2 cellular contexts compared by ENCODE assay signal in genomic region chr1:63848764-63849548, GRCh38.
A peak's percentile ranks its signal among the peaks of the same experiment; 100 is the strongest.
TF ChIP-seq lines count a peak whose summit lies in the region.

No MANE protein-coding gene starts in this region.

TF ChIP-seq in K562, 482 proteins besides CTCF, POLR2A, EP300 and RAD21:
- TF ChIP-seq MED1 (CRISPR knock-in tag; IDR thresholded peaks at IDR 0.05; ENCODE audit: borderline replicate concordance) = no peak
- TF ChIP-seq DMBX1 (CRISPR knock-in tag; IDR thresholded peaks at IDR 0.05; ENCODE audit: borderline replicate concordance) = no peak
- TF ChIP-seq MIER1 (IDR thresholded peaks at IDR 0.05; ENCODE audit: low read depth) = no peak
- TF ChIP-seq ZNF217 (CRISPR knock-in tag; IDR thresholded peaks at IDR 0.05) = no peak
- no peak for TF ChIP-seq IRF9 (tag; IDR thresholded peaks at IDR 0.05)
- TF ChIP-seq ESRRB (CRISPR knock-in tag; IDR thresholded peaks at IDR 0.05; ENCODE audit: borderline replicate concordance) = no peak
- TF ChIP-seq NFIX (CRISPR knock-in tag; IDR thresholded peaks at IDR 0.05; ENCODE audit: low read depth) = peak; percentile 79
- TF ChIP-seq, protein P1, sequence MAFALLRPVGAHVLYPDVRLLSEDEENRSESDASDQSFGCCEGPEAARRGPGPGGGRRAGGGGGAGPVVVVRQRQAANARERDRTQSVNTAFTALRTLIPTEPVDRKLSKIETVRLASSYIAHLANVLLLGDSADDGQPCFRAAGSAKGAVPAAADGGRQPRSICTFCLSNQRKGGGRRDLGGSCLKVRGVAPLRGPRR (CRISPR knock-in tag; IDR thresholded peaks at IDR 0.05) = no peak
- peak; percentile 90 for TF ChIP-seq NFIC (IDR thresholded peaks at IDR 0.05)
- no peak for TF ChIP-seq ZNF707 (CRISPR knock-in tag; conservative IDR thresholded peaks at IDR 0.05)

TF ChIP-seq in HEK293T, 16 proteins besides CTCF, POLR2A, EP300 and RAD21:
- TF ChIP-seq BHLHE40 (IDR thresholded peaks at IDR 0.05; ENCODE audit: borderline replicate concordance) (no peak), ZNF384 (IDR thresholded peaks at IDR 0.05) (no peak), ELF4 (IDR thresholded peaks at IDR 0.05) (no peak), LEF1 (IDR thresholded peaks at IDR 0.05; ENCODE audit: borderline replicate concordance) (no peak), ARNT (IDR thresholded peaks at IDR 0.05) (no peak), L3MBTL2 (conservative IDR thresholded peaks at IDR 0.05) (no peak), FOXM1 (IDR thresholded peaks at IDR 0.05; ENCODE audit: borderline replicate concordance) (no peak), CTBP1 (IDR thresholded peaks at IDR 0.05; ENCODE audit: borderline replicate concordance) (no peak), NFRKB (IDR thresholded peaks at IDR 0.05) (no peak)
